6 cellular contexts compared by ENCODE assay signal in the genomic region with DNA sequence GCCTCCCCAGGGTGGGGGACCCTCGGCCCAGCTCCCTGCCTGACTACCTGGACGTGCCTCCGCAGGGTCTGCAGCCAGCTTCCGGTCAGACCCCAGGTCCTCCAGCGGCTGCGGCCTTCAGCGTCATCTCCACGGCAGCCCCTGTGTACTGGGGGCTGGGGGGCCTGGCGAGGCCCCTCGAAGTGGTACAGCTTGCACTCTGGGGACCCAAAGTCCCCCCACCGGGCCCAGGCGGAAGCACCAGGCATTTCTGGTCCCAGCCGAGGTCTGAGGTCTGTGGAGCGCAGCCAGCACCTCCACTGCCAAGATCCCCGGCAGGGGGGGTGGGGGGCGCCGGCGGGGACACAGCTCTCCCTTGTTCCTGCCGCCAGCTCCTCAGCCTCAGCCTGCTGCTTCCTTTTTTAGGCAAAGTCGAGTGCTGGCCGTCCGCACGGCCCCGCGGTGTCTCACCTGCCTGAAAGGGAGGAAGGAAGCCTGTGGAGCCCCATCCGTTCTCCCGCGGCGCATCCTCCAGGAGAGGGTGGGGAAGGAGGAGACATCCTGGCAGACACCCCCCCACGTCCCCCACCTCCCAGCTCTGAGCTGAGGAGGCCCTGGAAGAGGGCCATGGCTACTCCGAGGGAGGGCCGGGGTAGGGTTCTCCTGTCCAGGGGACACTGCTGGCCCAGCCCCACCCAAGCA. TPM values are rescaled to one million over a fixed set of nuclear protein-coding genes. Genes with fewer than 3 reads are reported as not detected.
DNase-seq lines count a peak whose midpoint lies in the region; ATAC-seq and TF ChIP-seq lines count a peak whose summit lies in the region.

No MANE protein-coding gene starts in this region.

- peak overlapping the region in 1 of 2 donors; percentile 5 for H3K4me3 ChIP-seq in uterus

- H3K4me1 Mint-ChIP-seq in activated naive CD4-positive, alpha-beta T cell treated with anti-CD3 and anti-CD28 coated beads, Interleukin-2, amount 10 ng/mL, durations not matched to agents 7 days and 5 days: peaks cover 9% of the 10 kb centered on the region

- TF ChIP-seq POLR2A in uterus (IDR thresholded peaks at IDR 0.05): no peak

- H3K4me3 Mint-ChIP-seq in activated naive CD4-positive, alpha-beta T cell treated with anti-CD3 and anti-CD28 coated beads, Interleukin-2, amount 10 ng/mL, durations not matched to agents 7 days and 5 days: no peak overlapping the region

- no peaks in the 10 kb centered on the region for H3K36me3 Mint-ChIP-seq in activated naive CD4-positive, alpha-beta T cell treated with anti-CD3 and anti-CD28 coated beads, Interleukin-2, amount 50 U/mL, for 72 hours
- H3K36me3 Mint-ChIP-seq in activated naive CD4-positive, alpha-beta T cell treated with anti-CD3 and anti-CD28 coated beads, Interleukin-2, amount 10 ng/mL, durations not matched to agents 7 days and 5 days: no peaks in the 10 kb centered on the region

- peak; percentile 4 to 8 for ATAC-seq in activated naive CD4-positive, alpha-beta T cell treated with anti-CD3 and anti-CD28 coated beads, Interleukin-2, amount 50 U/mL, for 72 hours

- H3K9me3 ChIP-seq in uterus: no peaks in the 10 kb centered on the region

- DNase-seq in activated naive CD4-positive, alpha-beta T cell treated with anti-CD3 and anti-CD28 coated beads, Interleukin-2, amount 50 U/mL, for 72 hours (ENCODE audit: low spot score in 2 of 2): no peak
- DNase-seq in activated naive CD4-positive, alpha-beta T cell treated with anti-CD3 and anti-CD28 coated beads, Interleukin-2, amount 10 ng/mL, durations not matched to agents 7 days and 5 days: no peak
- DNase-seq in islet precursor cell: peak; percentile 85
- peak; percentile 74 to 76 for DNase-seq in uterus
- DNase-seq in DMS114 treated with DMSO at 0.1 percent for 48 hours (lab: John Stamatoyannopoulos, UW; ENCODE audit: unreplicated experiment): no peak
- no peak for DNase-seq in middle frontal gyrus (ENCODE audit: extremely low spot score, low spot score)

- no peak overlapping the region for H3K27ac Mint-ChIP-seq in activated naive CD4-positive, alpha-beta T cell treated with anti-CD3 and anti-CD28 coated beads, Interleukin-2, amount 50 U/mL, for 72 hours
- H3K27ac Mint-ChIP-seq in activated naive CD4-positive, alpha-beta T cell treated with anti-CD3 and anti-CD28 coated beads, Interleukin-2, amount 10 ng/mL, durations not matched to agents 7 days and 5 days: no peak overlapping the region

- H3K27me3 ChIP-seq in uterus: no peaks in the 10 kb centered on the region

- intact Hi-C loops in uterus (cut with DNase I; ENCODE audit: low total_unique reads): no loop called here

- CTCF ChIA-PET in activated naive CD4-positive, alpha-beta T cell treated with anti-CD3 and anti-CD28 coated beads, Interleukin-2, amount 10 ng/mL, durations not matched to agents 7 days and 5 days (lab: Charles Lee): interaction anchor here (1.0 to 1.6 kb wide), 3 partner anchors 26 to 59 kb away, joined by 3 to 4 read pairs (median 4); a partner anchor contains a TSS

- H3K27ac ChIP-seq in uterus: peak overlapping the region; percentile 95 to 98

- peaks cover 88% of the 10 kb centered on the region for H3K27me3 Mint-ChIP-seq in activated naive CD4-positive, alpha-beta T cell treated with anti-CD3 and anti-CD28 coated beads, Interleukin-2, amount 10 ng/mL, durations not matched to agents 7 days and 5 days

- peaks cover 9 to 60% of the 10 kb centered on the region in 2 donors for H3K4me1 ChIP-seq in uterus

- H3K36me3 ChIP-seq in uterus: no peaks in the 10 kb centered on the region

- H3K9me3 Mint-ChIP-seq in activated naive CD4-positive, alpha-beta T cell treated with anti-CD3 and anti-CD28 coated beads, Interleukin-2, amount 50 U/mL, for 72 hours: no peaks in the 10 kb centered on the region
- no peaks in the 10 kb centered on the region for H3K9me3 Mint-ChIP-seq in activated naive CD4-positive, alpha-beta T cell treated with anti-CD3 and anti-CD28 coated beads, Interleukin-2, amount 10 ng/mL, durations not matched to agents 7 days and 5 days

- peak in 1 of 4 experiments; percentile 18 for TF ChIP-seq CTCF in uterus (IDR thresholded peaks at IDR 0.05)

RNA-seq across cellular contexts. Expression of a gene that starts 1.2 kb away (rescaled TPM):
- 1 to 10 TPM in 1 of 2 donors, under 1 TPM in 1; 0.59 to 6.9 TPM for total RNA-seq in activated naive CD4-positive, alpha-beta T cell treated with anti-CD3 and anti-CD28 coated beads, Interleukin-2, amount 50 U/mL, for 72 hours
- total RNA-seq in uterus: 10 to 100 TPM; 15.6 to 67.1 (median 47.1) TPM

RNA-seq across cellular contexts. Expression of a gene that starts 13.2 kb away (rescaled TPM):
- under 1 TPM in 1 of 2 donors, not detected in 1; 0.29 TPM for total RNA-seq in activated naive CD4-positive, alpha-beta T cell treated with anti-CD3 and anti-CD28 coated beads, Interleukin-2, amount 50 U/mL, for 72 hours
- total RNA-seq in uterus: 10 to 100 TPM in 2 of 4 donors, 1 to 10 TPM in 2; 1.3 to 20.0 (median 6.7) TPM

RNA-seq across cellular contexts. Expression of a gene that starts 15.2 kb away (rescaled TPM):
- total RNA-seq in activated naive CD4-positive, alpha-beta T cell treated with anti-CD3 and anti-CD28 coated beads, Interleukin-2, amount 50 U/mL, for 72 hours: 1 to 10 TPM; 1.1 to 1.9 TPM
- total RNA-seq in uterus: 1 to 10 TPM in 2 of 4 donors, under 1 TPM in 1, not detected in 1; 0.77 to 3.8 (median 1.7) TPM

RNA-seq across cellular contexts. Expression of a gene that starts 27.2 kb away (rescaled TPM):
- 100 to 1,000 TPM in 1 of 2 donors, 10 to 100 TPM in 1; 82.9 to 115 TPM for total RNA-seq in activated naive CD4-positive, alpha-beta T cell treated with anti-CD3 and anti-CD28 coated beads, Interleukin-2, amount 50 U/mL, for 72 hours
- total RNA-seq in uterus: 100 to 1,000 TPM in 1 of 4 donors, 10 to 100 TPM in 3; 34.3 to 114 (median 65.1) TPM

RNA-seq across cellular contexts. Expression of a gene that starts 35.1 kb away (rescaled TPM):
- 100 to 1,000 TPM; 108 to 174 TPM for total RNA-seq in activated naive CD4-positive, alpha-beta T cell treated with anti-CD3 and anti-CD28 coated beads, Interleukin-2, amount 50 U/mL, for 72 hours
- 100 to 1,000 TPM; 207 to 351 (median 281) TPM for total RNA-seq in uterus

Comparison
In these comparisons a context has a peak if more than half of its experiments do, and no peak if none do; other contexts are left out.
1. DNase-seq: peak in islet precursor cell (single experiment) and uterus (2 of 2); none in activated naive CD4-positive, alpha-beta T cell treated with anti-CD3 and anti-CD28 coated beads, Interleukin-2, amount 50 U/mL, for 72 hours (0 of 2), activated naive CD4-positive, alpha-beta T cell treated with anti-CD3 and anti-CD28 coated beads, Interleukin-2, amount 10 ng/mL, durations not matched to agents 7 days and 5 days (single experiment), DMS114 treated with DMSO at 0.1 percent for 48 hours (single experiment) and middle frontal gyrus (single experiment).